1 cellular context compared by ENCODE assay signal in the genomic region with DNA sequence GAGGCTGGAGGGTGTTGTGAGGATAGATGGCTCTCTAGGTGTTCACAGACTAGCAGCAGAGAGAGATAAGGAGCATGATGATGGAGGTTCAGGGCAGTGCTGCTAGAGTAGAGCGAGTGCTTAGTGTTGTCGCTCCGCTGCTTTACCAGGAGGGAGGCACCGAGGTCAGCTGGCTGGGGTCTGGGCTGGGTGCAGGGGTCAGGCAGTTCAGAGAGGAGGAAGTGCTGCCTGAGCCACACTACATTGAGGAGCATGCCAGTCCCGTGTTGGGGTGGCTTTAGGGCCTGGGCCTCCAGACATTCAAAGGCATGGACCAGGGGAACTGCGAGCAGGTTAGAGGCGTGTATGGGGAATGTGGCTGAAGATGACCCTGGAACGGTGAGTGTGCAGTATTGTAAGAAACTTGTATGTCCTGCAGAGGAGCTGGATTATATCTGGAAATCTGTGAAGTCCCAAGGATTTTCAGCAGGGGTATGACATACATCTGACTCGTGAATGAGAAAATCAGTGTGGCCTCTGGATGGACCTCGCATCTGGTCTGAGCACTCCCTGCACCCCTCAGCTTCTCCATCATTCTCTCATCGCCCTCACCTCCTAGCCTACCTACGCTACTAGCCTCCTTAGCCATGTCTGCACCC.
TF ChIP-seq lines count a peak whose summit lies in the region.

No MANE protein-coding gene starts in this region.

TF ChIP-seq in WTC11, 78 proteins besides CTCF, POLR2A, EP300 and RAD21 (continued from another document):
- TF ChIP-seq, protein P1, sequence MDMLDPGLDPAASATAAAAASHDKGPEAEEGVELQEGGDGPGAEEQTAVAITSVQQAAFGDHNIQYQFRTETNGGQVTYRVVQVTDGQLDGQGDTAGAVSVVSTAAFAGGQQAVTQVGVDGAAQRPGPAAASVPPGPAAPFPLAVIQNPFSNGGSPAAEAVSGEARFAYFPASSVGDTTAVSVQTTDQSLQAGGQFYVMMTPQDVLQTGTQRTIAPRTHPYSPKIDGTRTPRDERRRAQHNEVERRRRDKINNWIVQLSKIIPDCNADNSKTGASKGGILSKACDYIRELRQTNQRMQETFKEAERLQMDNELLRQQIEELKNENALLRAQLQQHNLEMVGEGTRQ (CRISPR knock-in tag; IDR thresholded peaks at IDR 0.05), result no peak
